Comparison of ENCODE assay signal across 15 cellular contexts in genomic region chr1:231157311-231157710, GRCh38. TPM values are rescaled to one million over a fixed set of nuclear protein-coding genes. Genes with fewer than 3 reads are reported as not detected.
DNase-seq lines count a peak whose midpoint lies in the region; ATAC-seq and TF ChIP-seq lines count a peak whose summit lies in the region.
"Had no signal": no experiment of that assay in that cellular context is flagged by ENCODE, and none has a peak within 500 bp of the region (broad histone marks: within the 10 kb centered on the region; RNA-seq: fewer than 3 reads in every experiment).

No MANE protein-coding gene starts in this region.

- no peak overlapping the region for H3K4ac ChIP-seq in mesenchymal stem cell (ENCODE audit: low read depth in 1 of 2, low read length in 2 of 2)

- WGBS in SK-N-SH (ENCODE audit: low lambda C conversion rate) = 5% methylated on average over 1 of the region's 1 CpG
- WGBS in mesenchymal stem cell = 29% methylated on average over 1 of the region's 1 CpG

- H3K9ac ChIP-seq in SK-N-SH (no peak overlapping the region), adipocyte (ENCODE audit: low read length) (peak overlapping the region; percentile 17), mesenchymal stem cell (ENCODE audit: low read length) (no peak overlapping the region)
- H3K9ac ChIP-seq: BLaER1 treated with 17β-estradiol and CSF1 and Interleukin-3, amounts not matched to agents 10 nM and 100 nM had no signal

- H3F3A ChIP-seq in SK-N-SH (replicated peaks; ENCODE audit: insufficient read depth) = no peaks in the 10 kb centered on the region

- TF ChIP-seq EP300 in SK-N-SH (IDR thresholded peaks at IDR 0.05; ENCODE audit: borderline replicate concordance in 1 of 2, low read depth in 1 of 2, low read length in 1 of 2) = no peak

- no peaks in the 10 kb centered on the region for H3K9me2 ChIP-seq in SK-N-SH

- H2BK12ac ChIP-seq in mesenchymal stem cell (ENCODE audit: low read length in 2 of 2) = no peak overlapping the region

- H3K27me3 ChIP-seq in SK-N-SH (ENCODE audit: insufficient read depth) (peaks cover 18% of the 10 kb centered on the region), adipocyte (replicated peaks; ENCODE audit: control insufficient read depth, insufficient read depth, low read length) (peaks cover 3% of the 10 kb centered on the region), mesenchymal stem cell (ENCODE audit: control insufficient read depth in 1 of 2, insufficient read depth in 1 of 2, low read length in 2 of 2) (peaks cover 7 to 43% of the 10 kb centered on the region in 2 experiments)

- no peak overlapping the region for H3K23ac ChIP-seq in mesenchymal stem cell (ENCODE audit: low read length in 2 of 2)

- H3K9me3 ChIP-seq in SK-N-SH (no peaks in the 10 kb centered on the region), adipocyte (ENCODE audit: control insufficient read depth, low read length) (peaks cover 2% of the 10 kb centered on the region), mesenchymal stem cell (ENCODE audit: control insufficient read depth, low read length) (peaks cover 5% of the 10 kb centered on the region)
- H3K9me3 ChIP-seq: HAP-1 had no signal

- TF ChIP-seq RAD21 in SK-N-SH (IDR thresholded peaks at IDR 0.05; ENCODE audit: low read length) = no peak

- POLR2A ChIA-PET in SK-N-SH (lab: Yijun Ruan, JAX) = no interaction called here

- no peak overlapping the region for H4K91ac ChIP-seq in mesenchymal stem cell (ENCODE audit: low read length)

- TF ChIP-seq CTCF in SK-N-SH (IDR thresholded peaks at IDR 0.05) = no peak

- no peak overlapping the region for H4K8ac ChIP-seq in mesenchymal stem cell (ENCODE audit: low read length)

- H3K4me1 ChIP-seq in SK-N-SH (ENCODE audit: control insufficient read depth in 1 of 2, insufficient read depth in 2 of 2, low read depth in 1 of 2, low read length in 1 of 2) (peaks cover 0 to 4% of the 10 kb centered on the region in 2 experiments; a peak in 1 of 4 replicates), adipocyte (ENCODE audit: control insufficient read depth, insufficient read depth, low read length) (peaks cover 26% of the 10 kb centered on the region), mesenchymal stem cell (ENCODE audit: control insufficient read depth, insufficient read depth, low read depth, low read length) (peaks cover 10% of the 10 kb centered on the region)
- H3K4me1 ChIP-seq: HAP-1 had no signal

- no peaks in the 10 kb centered on the region for H3K79me1 ChIP-seq in mesenchymal stem cell (replicated peaks; ENCODE audit: low read length, poor library complexity, severe bottlenecking)

- CTCF ChIA-PET in SK-N-SH (lab: Yijun Ruan, JAX) = no interaction called here

- H3K79me2 ChIP-seq in SK-N-SH (ENCODE audit: insufficient read depth) = no peaks in the 10 kb centered on the region

- H3K4me2 ChIP-seq in SK-N-SH = no peak overlapping the region
- H3K4me2 ChIP-seq in mesenchymal stem cell (ENCODE audit: low read length, poor library complexity, severe bottlenecking) = no peak overlapping the region
- H3K4me2 ChIP-seq: BLaER1 treated with 17β-estradiol and CSF1 and Interleukin-3, amounts not matched to agents 10 nM and 100 nM had no signal

- H2AFZ ChIP-seq in SK-N-SH (ENCODE audit: low read depth) (no peak overlapping the region), mesenchymal stem cell (ENCODE audit: low read depth, low read length) (no peak overlapping the region)

- H2BK5ac ChIP-seq in mesenchymal stem cell (ENCODE audit: low read depth, low read length, poor library complexity, severe bottlenecking) = no peak overlapping the region

- no peak overlapping the region for H3K18ac ChIP-seq in mesenchymal stem cell (ENCODE audit: low read depth in 1 of 2, low read length in 2 of 2)

- H3K27ac ChIP-seq in SK-N-SH (ENCODE audit: low read depth in 2 of 2, low read length in 1 of 2) = no peak overlapping the region
- peak overlapping the region; percentile 23 for H3K27ac ChIP-seq in mesenchymal stem cell (ENCODE audit: low read length, poor library complexity, severe bottlenecking)
- H3K27ac ChIP-seq: 22Rv1; BLaER1 treated with 17β-estradiol and CSF1 and Interleukin-3, amounts not matched to agents 10 nM and 100 nM had no signal

- no peaks in the 10 kb centered on the region for H3K36me3 ChIP-seq in SK-N-SH (replicated peaks in 1 of 2; ENCODE audit: control insufficient read depth in 1 of 2, insufficient read depth in 2 of 2, low read length in 1 of 2)
- no peaks in the 10 kb centered on the region for H3K36me3 ChIP-seq in adipocyte (ENCODE audit: control insufficient read depth, insufficient read depth, low read length, severe bottlenecking)
- no peaks in the 10 kb centered on the region for H3K36me3 ChIP-seq in mesenchymal stem cell (ENCODE audit: control insufficient read depth in 1 of 2, insufficient read depth in 2 of 2, low read depth in 1 of 2, low read length in 2 of 2)
- H3K36me3 ChIP-seq: BLaER1 treated with 17β-estradiol and CSF1 and Interleukin-3, amounts not matched to agents 10 nM and 100 nM; HAP-1 had no signal

- H4K20me1 ChIP-seq in SK-N-SH (ENCODE audit: insufficient read depth) = no peaks in the 10 kb centered on the region
- H4K20me1 ChIP-seq: BLaER1 treated with 17β-estradiol and CSF1 and Interleukin-3, amounts not matched to agents 10 nM and 100 nM had no signal

- H2AK5ac ChIP-seq in mesenchymal stem cell (ENCODE audit: low read length, severe bottlenecking) = no peak overlapping the region

- no peak overlapping the region for H2BK15ac ChIP-seq in mesenchymal stem cell (ENCODE audit: low read depth, poor library complexity, severe bottlenecking)

- no peak overlapping the region for H2BK120ac ChIP-seq in mesenchymal stem cell (ENCODE audit: low read depth, low read length)

- no peak overlapping the region for H3K14ac ChIP-seq in mesenchymal stem cell (ENCODE audit: low read length in 2 of 2)

- ATAC-seq in SK-N-SH treated with all-trans-retinoic acid at 6 μM for 48 hours = no peak

- no peak for DNase-seq in SK-N-SH
- DNase-seq in adipocyte (ENCODE audit: low read depth) = peak; percentile 59
- DNase-seq in mesenchymal stem cell = no peak
- no peak for DNase-seq in NCI-H146 (lab: John Stamatoyannopoulos, UW)
- no peak for DNase-seq in UCSD-AML1 (lab: John Stamatoyannopoulos, UW; ENCODE audit: unreplicated experiment)
- no peak for DNase-seq in glomerular visceral epithelial cell (ENCODE audit: extremely low spot score)
- DNase-seq: CD4-positive, CD25-positive, alpha-beta regulatory T cell; DMS 273 treated with DMSO at 0.1 percent for 48 hours; DMS79 treated with DMSO at 0.1 percent for 48 hours; GDM1 had no signal

- H3K4me3 ChIP-seq in SK-N-SH (ENCODE audit: low read depth in 2 of 2, low read length in 1 of 2) (no peak overlapping the region), adipocyte (ENCODE audit: low read length) (no peak overlapping the region), mesenchymal stem cell (ENCODE audit: insufficient read depth in 1 of 2, low read depth in 1 of 2, low read length in 2 of 2) (no peak overlapping the region)
- H3K4me3 ChIP-seq: BLaER1 treated with 17β-estradiol and CSF1 and Interleukin-3, amounts not matched to agents 10 nM and 100 nM; HAP-1 had no signal

TF ChIP-seq in SK-N-SH treated with all-trans-retinoic acid at 6 μM for 48 hours, 23 proteins besides CTCF, POLR2A, EP300 and RAD21 (continues in another document):
- TF ChIP-seq ISL1 (CRISPR knock-in tag; IDR thresholded peaks at IDR 0.05) = peak; percentile 72

TF ChIP-seq in SK-N-SH, 30 proteins besides CTCF, POLR2A, EP300 and RAD21:
- TF ChIP-seq FOSL2 (IDR thresholded peaks at IDR 0.05; ENCODE audit: borderline replicate concordance, low read depth) = no peak
- TF ChIP-seq PBX3 (IDR thresholded peaks at IDR 0.05) = no peak
- TF ChIP-seq GATA2 (CRISPR knock-in tag; IDR thresholded peaks at IDR 0.05) = no peak

RNA-seq across cellular contexts. Expression of gene TRIM67, which starts 4.5 kb away (rescaled TPM):
- polyA plus RNA-seq in SK-N-SH (2012; rRNA removed) = not detected in 2 replicates
- polyA plus RNA-seq in SK-N-SH (2012; cell fraction: cytosol; rRNA removed) = 0.01 TPM in 1 of 2 replicates, not detected in the other
- polyA plus RNA-seq in SK-N-SH (2012; cell fraction: nucleus; rRNA removed) = 0.01 and 0.02 TPM in 2 replicates
- 0.01 TPM for polyA plus RNA-seq in mesenchymal stem cell (2013, experiment 1 of 2)
- 0.03 TPM for polyA plus RNA-seq in mesenchymal stem cell (2013, experiment 2 of 2)
- polyA plus RNA-seq: CD4-positive, CD25-positive, alpha-beta regulatory T cell; IgD-negative memory B cell had no signal
